8 cellular contexts compared by ENCODE assay signal in genomic region chrX:123732679-123733363, GRCh38.
DNase-seq lines count a peak whose midpoint lies in the region; ATAC-seq and TF ChIP-seq lines count a peak whose summit lies in the region.

Gene THOC2 (minus strand): TSS chrX:123733052. CDS start chrX:123733022, 30 bp downstream.

- DNase-seq in AG09309 (ENCODE audit: low read depth) (no peak), NCI-H2227 treated with DMSO at 0.1 percent for 48 hours (lab: John Stamatoyannopoulos, UW) (peak; percentile 96), iris pigment epithelial cell (ENCODE audit: low read depth) (peak; percentile 86)
- DNase-seq in activated CD4-positive, CD25-positive, alpha-beta regulatory T cell (lab: John Stamatoyannopoulos, UW), result peak; percentile 31 to 53 (median 40)
- peak; percentile 71 for DNase-seq in central memory CD4-positive, alpha-beta T cell
- DNase-seq in stimulated activated CD4-positive, alpha-beta T cell treated with anti-CD3 and anti-CD28 coated beads, Interleukin-12 subunit alpha, Interleukin-12 subunit beta, amount 100 ng/mL, for 24 hours (ENCODE audit: low read depth in 2 of 2), result peak; percentile 65 to 73

- peak; percentile 42 for TF ChIP-seq CTCF in AG09309 (IDR thresholded peaks at IDR 0.05; ENCODE audit: control insufficient read depth, insufficient read depth, low read depth, low read length, missing control alignments)

- peak; percentile 89 for ATAC-seq in GM18907 (IDR thresholded peaks at IDR 0.05; ENCODE audit: unreplicated experiment)
- ATAC-seq in HG03175 (IDR thresholded peaks at IDR 0.05; ENCODE audit: unreplicated experiment), result peak; percentile 85

- peak within 1 kb of the TSS; percentile 87 for H3K4me3 ChIP-seq in AG09309 (ENCODE audit: control insufficient read depth, low read depth, low read length)
